In genomic region chr9:131546336-131547084, GRCh38 we compare ENCODE assay signal across 8 cellular contexts. TPM values are rescaled to one million over a fixed set of nuclear protein-coding genes. Genes with fewer than 3 reads are reported as not detected.
DNase-seq lines count a peak whose midpoint lies in the region; ATAC-seq and TF ChIP-seq lines count a peak whose summit lies in the region.

No MANE protein-coding gene starts in this region.

- peaks cover 29% of the 10 kb centered on the region for H3K27me3 Mint-ChIP-seq in activated T-helper 17 cell treated with anti-CD3 and anti-CD28 coated beads, Interleukin-2, amount 50 U/mL, for 72 hours

- WGBS in ovary, 3 donors, result 1 to 3% (median 2%) methylated on average over 34 to 49 of the region's 49 CpGs

- H3K4me3 ChIP-seq in H7 (ENCODE audit: insufficient read depth, low read depth, low read length), result peak overlapping the region; percentile 33
- H3K4me3 ChIP-seq in ovary, result no peak overlapping the region

- no peak overlapping the region for H3K27ac ChIP-seq in ovary

- H3K27ac Mint-ChIP-seq in activated T-helper 17 cell treated with anti-CD3 and anti-CD28 coated beads, Interleukin-2, amount 50 U/mL, for 72 hours, result no peak overlapping the region

- DNase-seq in AG08396 (ENCODE audit: low spot score), result peak; percentile 47
- DNase-seq in H7, result peak; percentile 87
- no peak for DNase-seq in left lobe of liver (ENCODE audit: low spot score)
- DNase-seq in Kasumi-1 (lab: John Stamatoyannopoulos, UW), result no peak
- DNase-seq in ovary, result no peak

- ATAC-seq in activated T-helper 17 cell treated with anti-CD3 and anti-CD28 coated beads, Interleukin-2, amount 50 U/mL, for 72 hours (replicated peaks), result peak; percentile 62
- ATAC-seq in left lobe of liver (peak; percentile 31), GM21360 (IDR thresholded peaks at IDR 0.05; ENCODE audit: unreplicated experiment) (no peak), HG02938 (IDR thresholded peaks at IDR 0.05; ENCODE audit: unreplicated experiment) (no peak)

- H3K9me3 Mint-ChIP-seq in activated T-helper 17 cell treated with anti-CD3 and anti-CD28 coated beads, Interleukin-2, amount 50 U/mL, for 72 hours, result peaks cover 7% of the 10 kb centered on the region

- H3K27me3 ChIP-seq in H7 (ENCODE audit: control insufficient read depth, insufficient read depth, low read length), result peaks cover 10% of the 10 kb centered on the region
- H3K27me3 ChIP-seq in ovary, result no peaks in the 10 kb centered on the region

- H3K4me1 Mint-ChIP-seq in activated T-helper 17 cell treated with anti-CD3 and anti-CD28 coated beads, Interleukin-2, amount 50 U/mL, for 72 hours, result peaks cover 11% of the 10 kb centered on the region

- TF ChIP-seq EP300 in ovary (IDR thresholded peaks at IDR 0.05), result no peak

- intact Hi-C loops in ovary (cut with DNase I), result no loop called here

- H3K9me3 ChIP-seq in ovary, result peaks cover 3 to 10% of the 10 kb centered on the region in 2 donors

- peaks cover 6% of the 10 kb centered on the region for H3K36me3 Mint-ChIP-seq in activated T-helper 17 cell treated with anti-CD3 and anti-CD28 coated beads, Interleukin-2, amount 50 U/mL, for 72 hours (ENCODE audit: low read depth)

- no peak for TF ChIP-seq CTCF in ovary (IDR thresholded peaks at IDR 0.05)

- no peak for TF ChIP-seq POLR2A in ovary (IDR thresholded peaks at IDR 0.05)

- H3K36me3 ChIP-seq in H7 (replicated peaks; ENCODE audit: control insufficient read depth, insufficient read depth, low read length) (no peaks in the 10 kb centered on the region), ovary (no peaks in the 10 kb centered on the region)

- peak overlapping the region; percentile 39 for H3K4me3 Mint-ChIP-seq in activated T-helper 17 cell treated with anti-CD3 and anti-CD28 coated beads, Interleukin-2, amount 50 U/mL, for 72 hours

- peaks cover 3% of the 10 kb centered on the region for H3K4me1 ChIP-seq in ovary (ENCODE audit: insufficient read depth)

RNA-seq across cellular contexts. Expression of gene PRRT1B, which starts 1.2 kb away (rescaled TPM):
- 0.22 and 1.5 TPM in 2 replicates for total RNA-seq in H7 (2014; rRNA removed; shearing (Covaris generic))
- total RNA-seq in activated T-helper 17 cell treated with anti-CD3 and anti-CD28 coated beads, Interleukin-2, amount 50 U/mL, for 72 hours, result not detected
- total RNA-seq in left lobe of liver, result 8.5 TPM
- 1 to 10 TPM in 1 of 7 donors, under 1 TPM in 1, not detected in 5; 0.61 to 4.1 TPM for total RNA-seq in ovary
- not detected for polyA plus RNA-seq in ovary

RNA-seq across cellular contexts. Expression of gene UCK1, which starts 15.4 kb away (rescaled TPM):
- 31.2 and 33.2 TPM in 2 replicates for total RNA-seq in H7 (2014; rRNA removed; shearing (Covaris generic))
- total RNA-seq in activated T-helper 17 cell treated with anti-CD3 and anti-CD28 coated beads, Interleukin-2, amount 50 U/mL, for 72 hours, result 10 to 100 TPM; 22.1 to 23.7 TPM
- 40.2 TPM for total RNA-seq in left lobe of liver
- 10 to 100 TPM; 19.8 to 33.5 (median 29.7) TPM for total RNA-seq in ovary
- polyA plus RNA-seq in ovary, result 10 to 100 TPM; 29.5 to 37.9 TPM

RNA-seq across cellular contexts. Expression of gene POMT1, which starts 43.8 kb away (rescaled TPM):
- total RNA-seq in H7 (2014; rRNA removed; shearing (Covaris generic)), result 21.1 and 24.0 TPM in 2 replicates
- 10 to 100 TPM; 51.3 to 73.7 TPM for total RNA-seq in activated T-helper 17 cell treated with anti-CD3 and anti-CD28 coated beads, Interleukin-2, amount 50 U/mL, for 72 hours
- total RNA-seq in left lobe of liver (14.4 TPM), ovary (10 to 100 TPM; 21.0 to 30.8 (median 26.4) TPM)
- 10 to 100 TPM; 14.6 to 25.1 TPM for polyA plus RNA-seq in ovary

Comparison
In these comparisons a context has a peak if more than half of its experiments do, and no peak if none do; other contexts are left out.
1. DNase-seq: peak in AG08396 (single experiment) and H7 (single experiment); none in left lobe of liver (single experiment), Kasumi-1 (0 of 2) and ovary (0 of 5).
2. ATAC-seq: peak in activated T-helper 17 cell treated with anti-CD3 and anti-CD28 coated beads, Interleukin-2, amount 50 U/mL, for 72 hours (single experiment) and left lobe of liver (single experiment); none in GM21360 (single experiment) and HG02938 (single experiment).